15 cellular contexts compared by ENCODE assay signal in the genomic region with DNA sequence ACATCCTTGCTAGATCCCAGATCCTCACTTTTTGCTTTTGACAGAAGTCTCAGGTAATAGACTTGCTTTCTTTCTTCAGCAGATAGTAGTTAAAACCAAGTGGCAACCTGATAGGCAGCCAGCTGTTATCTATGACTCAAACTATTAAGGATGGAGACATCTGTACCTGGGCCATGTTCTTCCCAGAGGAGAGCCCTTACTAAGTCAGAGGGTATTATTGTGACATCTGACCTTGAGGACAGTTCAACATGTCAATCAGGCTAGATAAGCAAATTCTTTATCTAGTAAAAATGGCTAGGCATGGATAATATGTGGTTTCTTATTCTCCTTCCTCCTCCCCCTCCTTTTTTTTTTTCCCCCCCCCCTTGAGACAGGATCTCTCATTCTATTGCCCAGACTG. TPM values are rescaled to one million over a fixed set of nuclear protein-coding genes. Genes with fewer than 3 reads are reported as not detected.
DNase-seq lines count a peak whose midpoint lies in the region; ATAC-seq and TF ChIP-seq lines count a peak whose summit lies in the region.
"Had no signal": no experiment of that assay in that cellular context is flagged by ENCODE, and none has a peak within 500 bp of the region (broad histone marks: within the 10 kb centered on the region; RNA-seq: fewer than 3 reads in every experiment).

No MANE protein-coding gene starts in this region.

- ATAC-seq in Right ventricle myocardium inferior: no peak
- ATAC-seq in GM19035 (IDR thresholded peaks at IDR 0.05; ENCODE audit: unreplicated experiment): no peak

- DNase-seq in right atrium auricular region (ENCODE audit: low spot score) (no peak), Right ventricle myocardium inferior (ENCODE audit: missing footprints) (no peak), mesenchymal stem cell (no peak), transverse colon (no peak), C1 segment of cervical spinal cord (lab: John Stamatoyannopoulos, UW) (no peak)
- no peak for DNase-seq in activated CD4-positive, CD25-positive, alpha-beta regulatory T cell treated with anti-CD3 and anti-CD28 coated beads, Interleukin-2, amount 50 U/mL, for 72 hours
- DNase-seq: H9, IMR-90, NCI-H187 treated with DMSO at 0.1 percent for 48 hours, PC-9, SJCRH30 had no signal

- TF ChIP-seq POLR2A in transverse colon (IDR thresholded peaks at IDR 0.05): no peak

- H2BK12ac ChIP-seq in mesenchymal stem cell (ENCODE audit: low read length in 2 of 2): peak overlapping the region in 1 of 2 experiments; percentile 99

- H2BK15ac ChIP-seq in mesenchymal stem cell (ENCODE audit: low read depth, poor library complexity, severe bottlenecking): no peak overlapping the region

- peaks cover 23% of the 10 kb centered on the region for H3K79me1 ChIP-seq in mesenchymal stem cell (replicated peaks; ENCODE audit: low read length, poor library complexity, severe bottlenecking)

- H3K27me3 ChIP-seq in right atrium auricular region (no peaks in the 10 kb centered on the region), mesenchymal stem cell (ENCODE audit: control insufficient read depth in 1 of 2, insufficient read depth in 1 of 2, low read length in 2 of 2) (no peaks in the 10 kb centered on the region), transverse colon (no peaks in the 10 kb centered on the region)
- H3K27me3 ChIP-seq: BLaER1 treated with 17β-estradiol and CSF1 and Interleukin-3, amounts not matched to agents 10 nM and 100 nM; SJCRH30 had no signal

- H3K18ac ChIP-seq in mesenchymal stem cell (ENCODE audit: low read depth in 1 of 2, low read length in 2 of 2): peak overlapping the region; percentile 26 to 88

- H3K4me3 ChIP-seq in right atrium auricular region (no peak overlapping the region), mesenchymal stem cell (ENCODE audit: insufficient read depth in 1 of 2, low read depth in 1 of 2, low read length in 2 of 2) (no peak overlapping the region), transverse colon (no peak overlapping the region)
- H3K4me3 ChIP-seq: BLaER1 treated with 17β-estradiol and CSF1 and Interleukin-3, amounts not matched to agents 10 nM and 100 nM; PC-9; SJCRH30 had no signal

- H3K4me2 ChIP-seq in mesenchymal stem cell (ENCODE audit: low read length, poor library complexity, severe bottlenecking): no peak overlapping the region
- H3K4me2 ChIP-seq: PC-9 had no signal

- H3K36me3 ChIP-seq in right atrium auricular region: no peaks in the 10 kb centered on the region
- H3K36me3 ChIP-seq in mesenchymal stem cell (ENCODE audit: control insufficient read depth in 1 of 2, insufficient read depth in 2 of 2, low read depth in 1 of 2, low read length in 2 of 2): peaks cover 0 to 9% of the 10 kb centered on the region in 2 experiments
- H3K36me3 ChIP-seq in transverse colon: no peaks in the 10 kb centered on the region
- H3K36me3 ChIP-seq: BLaER1 treated with 17β-estradiol and CSF1 and Interleukin-3, amounts not matched to agents 10 nM and 100 nM had no signal

- peak overlapping the region; percentile 5 for H2AK5ac ChIP-seq in mesenchymal stem cell (ENCODE audit: low read length, severe bottlenecking)

- no peak overlapping the region for H3K4me3 Mint-ChIP-seq in brain
- H3K4me3 Mint-ChIP-seq: H9 had no signal

- in situ Hi-C loops in transverse colon (cut with MboI; ENCODE audit: low pct_ligation_motif_present in 1 of 4, low pct_unique_long_range_greater_than_20kb in 1 of 4, low sequenced_read_pairs in 3 of 4): no loop called here

- H3K4me1 Mint-ChIP-seq in brain: peaks cover 89% of the 10 kb centered on the region

- H3K27ac ChIP-seq in right atrium auricular region: peak overlapping the region; percentile 13 to 16
- peak overlapping the region; percentile 88 for H3K27ac ChIP-seq in mesenchymal stem cell (ENCODE audit: low read length, poor library complexity, severe bottlenecking)
- peak overlapping the region; percentile 60 to 85 (median 70) for H3K27ac ChIP-seq in transverse colon
- H3K27ac ChIP-seq: BLaER1 treated with 17β-estradiol and CSF1 and Interleukin-3, amounts not matched to agents 10 nM and 100 nM; HL-60; PC-9; SJCRH30 had no signal

- H3K4me1 ChIP-seq in right atrium auricular region (peaks cover 0 to 46% of the 10 kb centered on the region in 2 donors), mesenchymal stem cell (ENCODE audit: control insufficient read depth, insufficient read depth, low read depth, low read length) (peaks cover 19% of the 10 kb centered on the region), transverse colon (peaks cover 42 to 76% (median 62%) of the 10 kb centered on the region in 4 donors)

- intact Hi-C loops in Right ventricle myocardium inferior (cut with DNase I) (no loop called here), transverse colon (cut with DNase I; ENCODE audit: low total_unique reads) (no loop called here)

- H3K27me3 Mint-ChIP-seq in brain: no peaks in the 10 kb centered on the region

- no peak overlapping the region for H4K8ac ChIP-seq in mesenchymal stem cell (ENCODE audit: low read length)

- H3K27ac Mint-ChIP-seq in brain: peak overlapping the region; percentile 21 to 93 (median 79)

- no peak overlapping the region for H2BK120ac ChIP-seq in mesenchymal stem cell (ENCODE audit: low read depth, low read length)

- H3K14ac ChIP-seq in mesenchymal stem cell (ENCODE audit: low read length in 2 of 2): no peak overlapping the region

- H3K9ac ChIP-seq in mesenchymal stem cell (ENCODE audit: low read length): no peak overlapping the region
- H3K9ac ChIP-seq: BLaER1 treated with 17β-estradiol and CSF1 and Interleukin-3, amounts not matched to agents 10 nM and 100 nM had no signal

- TF ChIP-seq CTCF in right atrium auricular region (IDR thresholded peaks at IDR 0.05): no peak
- no peak for TF ChIP-seq CTCF in brain (conservative IDR thresholded peaks at IDR 0.05)
- TF ChIP-seq CTCF in transverse colon (IDR thresholded peaks at IDR 0.05): no peak

- H4K91ac ChIP-seq in mesenchymal stem cell (ENCODE audit: low read length): no peak overlapping the region

- H3K4ac ChIP-seq in mesenchymal stem cell (ENCODE audit: low read depth in 1 of 2, low read length in 2 of 2): peak overlapping the region in 1 of 2 experiments; percentile 85

- peaks cover 0 to 3% (median 0%) of the 10 kb centered on the region in 5 experiments for H3K9me3 Mint-ChIP-seq in brain
- H3K9me3 Mint-ChIP-seq: H9 had no signal

- no peak for TF ChIP-seq EP300 in transverse colon (IDR thresholded peaks at IDR 0.05; ENCODE audit: low read depth)

- H3K36me3 Mint-ChIP-seq in brain: peaks cover 70% of the 10 kb centered on the region

- H3K9me3 ChIP-seq in right atrium auricular region (no peaks in the 10 kb centered on the region), mesenchymal stem cell (ENCODE audit: control insufficient read depth, low read length) (no peaks in the 10 kb centered on the region), transverse colon (no peaks in the 10 kb centered on the region)
- H3K9me3 ChIP-seq: BLaER1 treated with 17β-estradiol and CSF1 and Interleukin-3, amounts not matched to agents 10 nM and 100 nM; SJCRH30 had no signal

- no peak overlapping the region for H3K23ac ChIP-seq in mesenchymal stem cell (ENCODE audit: low read length in 2 of 2)

- no peak overlapping the region for H2AFZ ChIP-seq in mesenchymal stem cell (ENCODE audit: low read depth, low read length)
- H2AFZ ChIP-seq: PC-9 had no signal

- H2BK5ac ChIP-seq in mesenchymal stem cell (ENCODE audit: low read depth, low read length, poor library complexity, severe bottlenecking): no peak overlapping the region

RNA-seq across cellular contexts. Expression of a gene that starts 39.2 kb away (rescaled TPM):
- 10 to 100 TPM; 17.7 to 29.9 TPM for total RNA-seq in right atrium auricular region
- 14.7 TPM for total RNA-seq in Right ventricle myocardium inferior
- polyA plus RNA-seq in brain (ENCODE audit: insufficient read depth, low read depth, low replicate concordance): 17.8 TPM
- 18.0 TPM for polyA plus RNA-seq in mesenchymal stem cell (2013, experiment 1 of 2)
- polyA plus RNA-seq in mesenchymal stem cell (2013, experiment 2 of 2): 18.0 TPM
- 100 to 1,000 TPM in 2 of 4 donors, 10 to 100 TPM in 2; 71.8 to 124 (median 95.3) TPM for total RNA-seq in transverse colon

Comparison
In these comparisons a context has a peak if more than half of its experiments do, and no peak if none do; other contexts are left out.
1. H3K27ac ChIP-seq: peak in every context shown above with its lines; median percentile 88 in mesenchymal stem cell; 70 in transverse colon; 14 in right atrium auricular region.